Comparison of ENCODE assay signal across 12 cellular contexts in genomic region chr6:140043762-140044378, GRCh38.
DNase-seq lines count a peak whose midpoint lies in the region; ATAC-seq, FAIRE-seq and TF ChIP-seq lines count a peak whose summit lies in the region.
"Had no signal": no experiment of that assay in that cellular context is flagged by ENCODE, and none has a peak within 500 bp of the region (broad histone marks: within the 10 kb centered on the region; RNA-seq: fewer than 3 reads in every experiment).

No MANE protein-coding gene starts in this region.

- ATAC-seq in HG03469 (IDR thresholded peaks at IDR 0.05; ENCODE audit: unreplicated experiment) (peak; percentile 47), left colon (peak; percentile 24), HepG2 (no peak)
- no peak for ATAC-seq in CD8-positive, alpha-beta T cell

- TF ChIP-seq EP300 in HepG2 (IDR thresholded peaks at IDR 0.05; ENCODE audit: low read depth in 2 of 2, low read length in 2 of 2), result no peak
- TF ChIP-seq EP300 in HepG2 (CRISPR knock-in tag; IDR thresholded peaks at IDR 0.05; ENCODE audit: borderline replicate concordance), result no peak

- WGBS in HepG2 (ENCODE audit: low lambda C conversion rate), result 20% methylated on average over 2 of the region's 2 CpGs

- H3K4me3 Mint-ChIP-seq in CD8-positive, alpha-beta T cell, result no peak overlapping the region
- no peak overlapping the region for H3K4me3 Mint-ChIP-seq in CD8-positive, alpha-beta memory T cell
- H3K4me3 Mint-ChIP-seq: stimulated activated naive CD8-positive, alpha-beta T cell treated with anti-CD3 and anti-CD28 coated beads, Interleukin-15, Interleukin-2, amounts not matched to agents 100 ng/mL and 50 ng/mL, for 24 hours had no signal

- TF ChIP-seq RAD21 in HepG2 (CRISPR knock-in tag; IDR thresholded peaks at IDR 0.05), result no peak

- CTCF ChIA-PET in CD8-positive, alpha-beta T cell (lab: Charles Lee), result interaction anchor here (1.2 kb wide), 1 partner anchor 12 kb away, joined by 3 read pairs; no protein-coding TSS in a partner anchor
- CTCF ChIA-PET in CD8-positive, alpha-beta memory T cell (lab: Charles Lee), result interaction anchor here (0.6 kb wide), 1 partner anchor 1757 kb away, joined by 3 read pairs; no protein-coding TSS in a partner anchor
- CTCF ChIA-PET in HepG2 (lab: Yijun Ruan, JAX; ENCODE audit: low intra/inter-chr PET ratio, low total read pairs), result no interaction called here

- H3K4me1 Mint-ChIP-seq in CD8-positive, alpha-beta T cell (ENCODE audit: low read depth), result no peaks in the 10 kb centered on the region
- H3K4me1 Mint-ChIP-seq in CD8-positive, alpha-beta memory T cell, result peaks cover 0 to 12% (median 0%) of the 10 kb centered on the region in 3 donors

- BruUV-seq in HepG2 (replicated peaks; lab: Mats Ljungman, UMichigan), result no TSS peak

- POLR2A ChIA-PET in CD8-positive, alpha-beta T cell (lab: Charles Lee), result no interaction called here
- POLR2A ChIA-PET in CD8-positive, alpha-beta memory T cell (lab: Charles Lee), result no interaction called here
- POLR2A ChIA-PET in HepG2 (lab: Yijun Ruan, JAX), result no interaction called here

- no peak overlapping the region for H3K27ac Mint-ChIP-seq in CD8-positive, alpha-beta T cell
- peak overlapping the region in 1 of 8 donors; percentile 1 for H3K27ac Mint-ChIP-seq in CD8-positive, alpha-beta memory T cell
- H3K27ac Mint-ChIP-seq: stimulated activated naive CD8-positive, alpha-beta T cell treated with anti-CD3 and anti-CD28 coated beads, Interleukin-15, Interleukin-2, amounts not matched to agents 100 ng/mL and 50 ng/mL, for 24 hours had no signal

- no peak overlapping the region for H3K9ac ChIP-seq in HepG2 (ENCODE audit: insufficient read depth, low read depth, low read length)

- in situ Hi-C loops in HepG2 (cut with HindIII; ENCODE audit: extremely low pct_ligation_motif_present, low pct_unique_long_range_greater_than_20kb), result no loop called here

- no peak overlapping the region for H3K4me3 ChIP-seq in CD8-positive, alpha-beta T cell (ENCODE audit: low read depth, low read length)
- H3K4me3 ChIP-seq in CD8-positive, alpha-beta memory T cell (ENCODE audit: low read length), result no peak overlapping the region
- no peak overlapping the region for H3K4me3 ChIP-seq in HepG2 (replicated peaks in 1 of 3; ENCODE audit: insufficient read depth in 1 of 3, low read depth in 2 of 3, low read length in 3 of 3)

- no peaks in the 10 kb centered on the region for H3K9me3 ChIP-seq in CD8-positive, alpha-beta T cell (ENCODE audit: low read length)
- H3K9me3 ChIP-seq in CD8-positive, alpha-beta memory T cell (ENCODE audit: low read length), result no peaks in the 10 kb centered on the region
- no peaks in the 10 kb centered on the region for H3K9me3 ChIP-seq in HepG2 (ENCODE audit: low read length)

- H3K9me3 Mint-ChIP-seq in CD8-positive, alpha-beta T cell, result no peaks in the 10 kb centered on the region
- peaks cover 0 to 4% (median 0%) of the 10 kb centered on the region in 5 donors for H3K9me3 Mint-ChIP-seq in CD8-positive, alpha-beta memory T cell
- H3K9me3 Mint-ChIP-seq: stimulated activated naive CD8-positive, alpha-beta T cell treated with anti-CD3 and anti-CD28 coated beads, Interleukin-15, Interleukin-2, amounts not matched to agents 100 ng/mL and 50 ng/mL, for 24 hours had no signal

- H3K27me3 Mint-ChIP-seq in CD8-positive, alpha-beta T cell (ENCODE audit: low read depth), result peaks cover 2% of the 10 kb centered on the region
- no peaks in the 10 kb centered on the region for H3K27me3 Mint-ChIP-seq in CD8-positive, alpha-beta memory T cell

- H3K36me3 Mint-ChIP-seq in CD8-positive, alpha-beta T cell, result no peaks in the 10 kb centered on the region
- H3K36me3 Mint-ChIP-seq in CD8-positive, alpha-beta memory T cell, result no peaks in the 10 kb centered on the region

- no peak for FAIRE-seq in HepG2 (lab: Jason Lieb, UNC)

- H3K4me1 ChIP-seq in CD8-positive, alpha-beta T cell (ENCODE audit: insufficient read depth, low read length), result no peaks in the 10 kb centered on the region
- no peaks in the 10 kb centered on the region for H3K4me1 ChIP-seq in CD8-positive, alpha-beta memory T cell (ENCODE audit: insufficient read depth, low read length)
- H3K4me1 ChIP-seq in HepG2 (ENCODE audit: insufficient read depth, low read length), result no peaks in the 10 kb centered on the region

- peak; percentile 51 for DNase-seq in Daoy (ENCODE audit: low read depth)
- peak; percentile 35 for DNase-seq in SIG-M5 (lab: John Stamatoyannopoulos, UW)
- no peak for DNase-seq in left colon
- no peak for DNase-seq in DMS153 (lab: John Stamatoyannopoulos, UW)
- DNase-seq in CD8-positive, alpha-beta T cell, result no peak
- DNase-seq in CD8-positive, alpha-beta memory T cell, result no peak
- DNase-seq in HepG2 (ENCODE audit: low spot score), result no peak
- DNase-seq: activated T-cell treated with anti-CD3 and anti-CD28 coated beads, Interleukin-2, amount 50 U/mL, for 1 hour; midbrain; NCI-H510A had no signal

- H3K27me3 ChIP-seq in CD8-positive, alpha-beta T cell (ENCODE audit: insufficient read depth, low read length), result no peaks in the 10 kb centered on the region
- H3K27me3 ChIP-seq in CD8-positive, alpha-beta memory T cell (ENCODE audit: insufficient read depth, low read length, poor library complexity, severe bottlenecking), result no peaks in the 10 kb centered on the region
- no peaks in the 10 kb centered on the region for H3K27me3 ChIP-seq in HepG2 (ENCODE audit: control insufficient read depth in 1 of 2, insufficient read depth in 2 of 2, low read length in 2 of 2)

- no peak overlapping the region for H3K27ac ChIP-seq in CD8-positive, alpha-beta T cell (ENCODE audit: low read depth, low read length)
- no peak overlapping the region for H3K27ac ChIP-seq in CD8-positive, alpha-beta memory T cell (ENCODE audit: low read depth, low read length)
- H3K27ac ChIP-seq in HepG2 (ENCODE audit: extremely low read length, insufficient read depth, low read length), result no peak overlapping the region

- no peaks in the 10 kb centered on the region for H4K20me1 ChIP-seq in HepG2 (ENCODE audit: insufficient read depth, low read length)

- intact Hi-C loops in left colon (cut with DNase I, micrococcal nuclease), result no loop called here
- intact Hi-C loops in CD8-positive, alpha-beta T cell (cut with DNase I, micrococcal nuclease), result no loop called here
- intact Hi-C loops in HepG2 (cut with micrococcal nuclease; ENCODE audit: unreplicated experiment), result no loop called here

- no peak overlapping the region for H2AFZ ChIP-seq in HepG2 (ENCODE audit: low read length)

- no peak for TF ChIP-seq CTCF in CD8-positive, alpha-beta T cell (IDR thresholded peaks at IDR 0.05)
- no peak for TF ChIP-seq CTCF in HepG2 (CRISPR knock-in tag; IDR thresholded peaks at IDR 0.05)

- H3K36me3 ChIP-seq in CD8-positive, alpha-beta T cell (ENCODE audit: insufficient read depth, low read length), result no peaks in the 10 kb centered on the region
- H3K36me3 ChIP-seq in CD8-positive, alpha-beta memory T cell (ENCODE audit: insufficient read depth, low read length), result no peaks in the 10 kb centered on the region
- H3K36me3 ChIP-seq in HepG2 (replicated peaks in 1 of 2; ENCODE audit: control insufficient read depth in 1 of 2, insufficient read depth in 2 of 2, low read length in 2 of 2), result no peaks in the 10 kb centered on the region

- H3K79me2 ChIP-seq in HepG2 (ENCODE audit: insufficient read depth, low read length), result no peaks in the 10 kb centered on the region

- no peak overlapping the region for H3K4me2 ChIP-seq in HepG2 (ENCODE audit: low read depth, low read length)

- no peak for TF ChIP-seq POLR2A in HepG2 (IDR thresholded peaks at IDR 0.05; ENCODE audit: insufficient read depth in 1 of 2, low read depth in 2 of 2, low read length in 2 of 2)

TF ChIP-seq in HepG2, 621 proteins besides CTCF, POLR2A, EP300 and RAD21:
- TF ChIP-seq ZBTB33 (CRISPR knock-in tag; IDR thresholded peaks at IDR 0.05) (no peak), POLR2G (IDR thresholded peaks at IDR 0.05; ENCODE audit: low read depth, low read length) (no peak), ZFP41 (CRISPR knock-in tag; IDR thresholded peaks at IDR 0.05; ENCODE audit: borderline replicate concordance) (no peak)

Comparison
In these comparisons a context has a peak if more than half of its experiments do, and no peak if none do; other contexts are left out.
1. DNase-seq: peak in Daoy (single experiment) and SIG-M5 (single experiment); none in left colon (0 of 2), DMS153 (single experiment), CD8-positive, alpha-beta T cell (0 of 7), CD8-positive, alpha-beta memory T cell (0 of 5) and HepG2 (single experiment).
2. ATAC-seq: peak in HG03469 (single experiment) and left colon (single experiment); none in CD8-positive, alpha-beta T cell (single experiment) and HepG2 (single experiment).